In genomic region chr1:50977575-50978143, GRCh38 we compare ENCODE assay signal across 8 cellular contexts. TPM values are rescaled to one million over a fixed set of nuclear protein-coding genes. Genes with fewer than 3 reads are reported as not detected.
DNase-seq lines count a peak whose midpoint lies in the region; ATAC-seq and TF ChIP-seq lines count a peak whose summit lies in the region.

No MANE protein-coding gene starts in this region.

- peak overlapping the region; percentile 83 for H3K4me3 Mint-ChIP-seq in T-helper 1 cell treated with Interleukin-12 subunit alpha and Interleukin-12 subunit beta and Interleukin-4 antibody, amounts not matched to agents 30 μg/mL and 1 μg/mL, for 36 hours

- under 1% methylated on average over 63 of the region's 63 CpGs for WGBS in liver

- TF ChIP-seq CTCF in liver (IDR thresholded peaks at IDR 0.05; ENCODE audit: low read depth, low read length, missing input control) = no peak

- H3K4me3 ChIP-seq in liver (ENCODE audit: low read depth in 1 of 3, low read length in 3 of 3) (peak overlapping the region; percentile 78 to 89 (median 83)), subcutaneous abdominal adipose tissue (ENCODE audit: low read depth in 1 of 5, low read length in 5 of 5) (peak overlapping the region; percentile 84 to 95 (median 90))

- peak; percentile 52 for ATAC-seq in GM19328 (IDR thresholded peaks at IDR 0.05; ENCODE audit: unreplicated experiment)
- ATAC-seq in HG03354 (IDR thresholded peaks at IDR 0.05; ENCODE audit: poor library complexity, severe bottlenecking, unreplicated experiment) = peak; percentile 53

- H3K9me3 ChIP-seq in liver (ENCODE audit: control insufficient read depth in 4 of 4, low read length in 3 of 4) = no peaks in the 10 kb centered on the region
- H3K9me3 ChIP-seq in subcutaneous abdominal adipose tissue (ENCODE audit: control insufficient read depth in 5 of 5, low read length in 5 of 5) = no peaks in the 10 kb centered on the region

- H3K9me3 Mint-ChIP-seq in T-helper 1 cell treated with Interleukin-12 subunit alpha and Interleukin-12 subunit beta and Interleukin-4 antibody, amounts not matched to agents 30 μg/mL and 1 μg/mL, for 36 hours = no peaks in the 10 kb centered on the region

- DNase-seq in DMS53 (lab: John Stamatoyannopoulos, UW) (peak; percentile 89), dedifferentiated amniotic fluid mesenchymal stem cell (ENCODE audit: extremely low spot score) (peak; percentile 16), H4 (ENCODE audit: low spot score) (no peak)

- H3K36me3 ChIP-seq in liver (ENCODE audit: control insufficient read depth in 4 of 4, insufficient read depth in 3 of 4, low read depth in 1 of 4, low read length in 3 of 4) (no peaks in the 10 kb centered on the region), subcutaneous abdominal adipose tissue (ENCODE audit: control insufficient read depth in 5 of 5, insufficient read depth in 5 of 5, low read length in 5 of 5) (peaks cover 0 to 3% (median 0%) of the 10 kb centered on the region in 5 donors)

- TF ChIP-seq RAD21 in liver (IDR thresholded peaks at IDR 0.05) = no peak

- no peaks in the 10 kb centered on the region for H3K27me3 ChIP-seq in liver (ENCODE audit: control insufficient read depth in 4 of 4, insufficient read depth in 4 of 4, low read length in 3 of 4)
- H3K27me3 ChIP-seq in subcutaneous abdominal adipose tissue (ENCODE audit: control insufficient read depth in 5 of 5, insufficient read depth in 4 of 5, low read length in 5 of 5) = no peaks in the 10 kb centered on the region

- peaks cover 69% of the 10 kb centered on the region for H3K27me3 Mint-ChIP-seq in T-helper 1 cell treated with Interleukin-12 subunit alpha and Interleukin-12 subunit beta and Interleukin-4 antibody, amounts not matched to agents 30 μg/mL and 1 μg/mL, for 36 hours (ENCODE audit: low read depth)

- peak overlapping the region; percentile 49 for H3K27ac Mint-ChIP-seq in T-helper 1 cell treated with Interleukin-12 subunit alpha and Interleukin-12 subunit beta and Interleukin-4 antibody, amounts not matched to agents 30 μg/mL and 1 μg/mL, for 36 hours

- peaks cover 0 to 23% (median 16%) of the 10 kb centered on the region in 4 donors for H3K4me1 ChIP-seq in liver (ENCODE audit: control insufficient read depth in 4 of 4, insufficient read depth in 4 of 4, low read length in 3 of 4)
- peaks cover 3 to 69% (median 28%) of the 10 kb centered on the region in 5 donors for H3K4me1 ChIP-seq in subcutaneous abdominal adipose tissue (ENCODE audit: control insufficient read depth in 5 of 5, insufficient read depth in 5 of 5, low read length in 5 of 5)

- H3K36me3 Mint-ChIP-seq in T-helper 1 cell treated with Interleukin-12 subunit alpha and Interleukin-12 subunit beta and Interleukin-4 antibody, amounts not matched to agents 30 μg/mL and 1 μg/mL, for 36 hours (ENCODE audit: low read depth) = peaks cover 20% of the 10 kb centered on the region

- peaks cover 29% of the 10 kb centered on the region for H3K4me1 Mint-ChIP-seq in T-helper 1 cell treated with Interleukin-12 subunit alpha and Interleukin-12 subunit beta and Interleukin-4 antibody, amounts not matched to agents 30 μg/mL and 1 μg/mL, for 36 hours (ENCODE audit: low read depth)

- H3K9ac ChIP-seq in liver (ENCODE audit: low read depth in 1 of 2, low read length in 2 of 2) = peak overlapping the region; percentile 64 to 88
- peak overlapping the region; percentile 78 to 97 (median 87) for H3K9ac ChIP-seq in subcutaneous abdominal adipose tissue (ENCODE audit: low read length in 5 of 5)

- H3K27ac ChIP-seq in liver (ENCODE audit: low read depth in 1 of 2, low read length in 2 of 2) (peak overlapping the region; percentile 72 to 81), subcutaneous abdominal adipose tissue (ENCODE audit: low read depth, low read length) (peak overlapping the region; percentile 95)

TF ChIP-seq in liver, 16 proteins besides CTCF, POLR2A, EP300 and RAD21:
- TF ChIP-seq HNF4G (IDR thresholded peaks at IDR 0.05) = peak; percentile 12
- TF ChIP-seq TAF1 (conservative IDR thresholded peaks at IDR 0.05) = peak; percentile 22
- TF ChIP-seq ATF3 (IDR thresholded peaks at IDR 0.05) = no peak
TF ChIP-seq in liver: peak in this region for 2.

RNA-seq across cellular contexts. Expression of gene CDKN2C, which starts 7.6 kb away (rescaled TPM):
- 10 to 100 TPM in 1 of 2 donors, 1 to 10 TPM in 1; 2.6 to 27.4 TPM for total RNA-seq in liver
- polyA plus RNA-seq in liver = 1 to 10 TPM; 1.9 to 5.8 TPM
- total RNA-seq in H4 (2014; rRNA removed; shearing (Covaris generic)) = 167 and 185 TPM in 2 replicates

RNA-seq across cellular contexts. Expression of gene FAF1, which starts 17.6 kb away (rescaled TPM):
- total RNA-seq in liver = 10 to 100 TPM; 16.9 to 45.0 TPM
- polyA plus RNA-seq in liver = 10 to 100 TPM in 1 of 2 donors, 1 to 10 TPM in 1; 8.6 to 19.4 TPM
- total RNA-seq in H4 (2014; rRNA removed; shearing (Covaris generic)) = 91.9 and 97.3 TPM in 2 replicates
